12 cellular contexts compared by ENCODE assay signal in genomic region chr14:71438684-71439083, GRCh38.
A peak's percentile ranks its signal among the peaks of the same experiment; 100 is the strongest.
DNase-seq lines count a peak whose midpoint lies in the region; TF ChIP-seq lines count a peak whose summit lies in the region.
"Had no signal": no experiment of that assay in that cellular context is flagged by ENCODE, and none has a peak within 500 bp of the region (broad histone marks: within the 10 kb centered on the region; RNA-seq: fewer than 3 reads in every experiment).

No MANE protein-coding gene starts in this region.

- H3K4me3 ChIP-seq in choroid plexus epithelial cell (ENCODE audit: low read depth, low read length), result no peak overlapping the region
- H3K4me3 ChIP-seq: stomach had no signal

- H3K4me3 Mint-ChIP-seq in nephron, result no peak overlapping the region

- H3K27ac Mint-ChIP-seq in nephron, result peak overlapping the region; percentile 87 to 94 (median 92)

- DNase-seq in AG20443 (ENCODE audit: low spot score), result peak; percentile 20
- DNase-seq in NCI-H446 (lab: John Stamatoyannopoulos, UW), result peak; percentile 60 to 73
- DNase-seq in choroid plexus epithelial cell (ENCODE audit: low read depth), result peak; percentile 18
- no peak for DNase-seq in SW 1271 (lab: John Stamatoyannopoulos, UW)
- DNase-seq in epidermal melanocyte (ENCODE audit: insufficient read length, low spot score), result no peak
- DNase-seq in GM19238 (ENCODE audit: insufficient read length, low spot score), result no peak
- no peak for DNase-seq in SW480 (ENCODE audit: low spot score)
- DNase-seq: activated CD4-positive, alpha-beta T cell treated with anti-CD3 and anti-CD28 coated beads for 1 hour; activated naive CD4-positive, alpha-beta T cell treated with anti-CD3 and anti-CD28 coated beads, Interleukin-2, amount 50 U/mL, for 16 hours; Kasumi-1; stomach had no signal

- no peak for TF ChIP-seq CTCF in choroid plexus epithelial cell (conservative IDR thresholded peaks at IDR 0.05; ENCODE audit: low read depth, low read length)
- no peak for TF ChIP-seq CTCF in nephron (IDR thresholded peaks at IDR 0.05; ENCODE audit: unreplicated experiment in 3 of 3)

- peaks cover 8% of the 10 kb centered on the region for H3K36me3 Mint-ChIP-seq in nephron (ENCODE audit: low read depth)

- H3K4me1 Mint-ChIP-seq in nephron, result peaks cover 30% of the 10 kb centered on the region

- H3K27me3 Mint-ChIP-seq in nephron (ENCODE audit: low read depth), result no peaks in the 10 kb centered on the region

- peaks cover 3% of the 10 kb centered on the region for H3K9me3 Mint-ChIP-seq in nephron

Comparison
In these comparisons a context has a peak if more than half of its experiments do, and no peak if none do; other contexts are left out.
1. DNase-seq: peak in AG20443 (single experiment), NCI-H446 (2 of 2) and choroid plexus epithelial cell (single experiment); none in SW 1271 (0 of 2), epidermal melanocyte (single experiment), GM19238 (single experiment) and SW480 (single experiment).